In genomic region chr1:35737111-35737510, GRCh38 we compare ENCODE assay signal across 19 cellular contexts. TPM values are rescaled to one million over a fixed set of nuclear protein-coding genes. Genes with fewer than 3 reads are reported as not detected.
DNase-seq lines count a peak whose midpoint lies in the region; ATAC-seq, FAIRE-seq and TF ChIP-seq lines count a peak whose summit lies in the region.
"Had no signal": no experiment of that assay in that cellular context is flagged by ENCODE, and none has a peak within 500 bp of the region (broad histone marks: within the 10 kb centered on the region; RNA-seq: fewer than 3 reads in every experiment).

No MANE protein-coding gene starts in this region.

- no peak overlapping the region for H3K27ac Mint-ChIP-seq in natural killer cell treated with Interleukin-12 subunit alpha and Interleukin-12 subunit beta and Interleukin-15 and Interleukin-18, amount 100 ng/mL, for 72 hours
- H3K27ac Mint-ChIP-seq: CD8-positive, alpha-beta T cell; GM23338; H9; HFFc6 had no signal

- H3K36me3 ChIP-seq in WERI-Rb-1, result peaks cover 94% of the 10 kb centered on the region

- FAIRE-seq in GM12892 (lab: Jason Lieb, UNC), result peak; percentile 14
- FAIRE-seq: G401.6, GM19239 had no signal

- TF ChIP-seq POLR2A in GM12892 (IDR thresholded peaks at IDR 0.05; ENCODE audit: low read depth, low read length), result no peak

- DNase-seq in GM12892 (ENCODE audit: insufficient read length), result no peak
- no peak for DNase-seq in WERI-Rb-1
- DNase-seq in left colon, result no peak
- DNase-seq in natural killer cell treated with Interleukin-12 subunit alpha and Interleukin-12 subunit beta and Interleukin-15 and Interleukin-18, amount 100 ng/mL, for 72 hours (ENCODE audit: low spot score), result no peak
- DNase-seq in dorsolateral prefrontal cortex, result no peak
- DNase-seq: Caco-2; CD4-positive, CD25-positive, alpha-beta regulatory T cell; CD8-positive, alpha-beta T cell; DMS153; DND-41; H9; HFFc6 had no signal

- peaks cover 17% of the 10 kb centered on the region for H3K36me3 Mint-ChIP-seq in natural killer cell treated with Interleukin-12 subunit alpha and Interleukin-12 subunit beta and Interleukin-15 and Interleukin-18, amount 100 ng/mL, for 72 hours
- H3K36me3 Mint-ChIP-seq: CD4-positive, CD25-positive, alpha-beta regulatory T cell; CD8-positive, alpha-beta T cell had no signal

- peak; percentile 90 for ATAC-seq in left colon
- ATAC-seq in GM19397 (IDR thresholded peaks at IDR 0.05; ENCODE audit: unreplicated experiment), result no peak
- no peak for ATAC-seq in natural killer cell treated with Interleukin-12 subunit alpha and Interleukin-12 subunit beta and Interleukin-15 and Interleukin-18, amount 100 ng/mL, for 72 hours
- ATAC-seq: CD8-positive, alpha-beta T cell; GM23338; HCT116 had no signal

- no peak overlapping the region for H3K4me3 Mint-ChIP-seq in natural killer cell treated with Interleukin-12 subunit alpha and Interleukin-12 subunit beta and Interleukin-15 and Interleukin-18, amount 100 ng/mL, for 72 hours
- H3K4me3 Mint-ChIP-seq: CD4-positive, CD25-positive, alpha-beta regulatory T cell; CD8-positive, alpha-beta T cell; GM23338; HFFc6 had no signal

- no peaks in the 10 kb centered on the region for H3K9me3 Mint-ChIP-seq in natural killer cell treated with Interleukin-12 subunit alpha and Interleukin-12 subunit beta and Interleukin-15 and Interleukin-18, amount 100 ng/mL, for 72 hours
- H3K9me3 Mint-ChIP-seq: CD4-positive, CD25-positive, alpha-beta regulatory T cell; CD8-positive, alpha-beta T cell; GM23338; H9; HFFc6 had no signal

- H3K27ac ChIP-seq in WERI-Rb-1, result peak overlapping the region; percentile 70
- no peak overlapping the region for H3K27ac ChIP-seq in dorsolateral prefrontal cortex
- H3K27ac ChIP-seq: BLaER1, C4-2B had no signal

- intact Hi-C loops in left colon (cut with DNase I, micrococcal nuclease), result no loop called here
- intact Hi-C loops in dorsolateral prefrontal cortex (cut with DNase I), result no loop called here

- no peak overlapping the region for H3K4me3 ChIP-seq in WERI-Rb-1 (ENCODE audit: low read depth, low read length)
- no peak overlapping the region for H3K4me3 ChIP-seq in dorsolateral prefrontal cortex
- H3K4me3 ChIP-seq: BLaER1, GM23338 had no signal

- H3K4me1 Mint-ChIP-seq in natural killer cell treated with Interleukin-12 subunit alpha and Interleukin-12 subunit beta and Interleukin-15 and Interleukin-18, amount 100 ng/mL, for 72 hours (ENCODE audit: low read depth in 2 of 2), result no peaks in the 10 kb centered on the region
- H3K4me1 Mint-ChIP-seq: CD4-positive, CD25-positive, alpha-beta regulatory T cell; GM23338; H9 had no signal

- no peaks in the 10 kb centered on the region for H3K27me3 Mint-ChIP-seq in natural killer cell treated with Interleukin-12 subunit alpha and Interleukin-12 subunit beta and Interleukin-15 and Interleukin-18, amount 100 ng/mL, for 72 hours
- H3K27me3 Mint-ChIP-seq: CD4-positive, CD25-positive, alpha-beta regulatory T cell had no signal

- TF ChIP-seq CTCF in WERI-Rb-1 (IDR thresholded peaks at IDR 0.05; ENCODE audit: low read depth, low read length) (no peak), dorsolateral prefrontal cortex (IDR thresholded peaks at IDR 0.05 in 54 of 56, conservative IDR thresholded peaks at IDR 0.05 in 2 of 56; ENCODE audit: low read depth in 1 of 56, partially characterized antibody in 56 of 56) (no peak)

- no peaks in the 10 kb centered on the region for H3K27me3 ChIP-seq in WERI-Rb-1 (ENCODE audit: insufficient read depth, low read depth, severe bottlenecking)
- no peaks in the 10 kb centered on the region for H3K27me3 ChIP-seq in dorsolateral prefrontal cortex
- H3K27me3 ChIP-seq: BLaER1 had no signal

- H3K9me3 ChIP-seq in WERI-Rb-1 (ENCODE audit: severe bottlenecking), result no peaks in the 10 kb centered on the region
- H3K9me3 ChIP-seq: BLaER1, Caco-2 had no signal

RNA-seq across cellular contexts. Expression of gene C1orf216, which starts 18.4 kb away (rescaled TPM):
- polyA plus RNA-seq in GM12892 (2012; ENCODE audit: missing spikeins), result 6.9 TPM
- total RNA-seq in left colon, result 1 to 10 TPM; 1.9 to 3.1 TPM
- 10 to 100 TPM; 15.9 to 41.1 TPM for total RNA-seq in natural killer cell treated with Interleukin-12 subunit alpha and Interleukin-12 subunit beta and Interleukin-15 and Interleukin-18, amount 100 ng/mL, for 72 hours
- 100 to 1,000 TPM in 21 of 120 experiments, 10 to 100 TPM in 99; 32.9 to 119 (median 83.6) TPM for total RNA-seq in dorsolateral prefrontal cortex

RNA-seq across cellular contexts. Expression of gene CLSPN, which starts 32.7 kb away (rescaled TPM):
- 18.7 TPM for polyA plus RNA-seq in GM12892 (2012; ENCODE audit: missing spikeins)
- 1 to 10 TPM; 1.9 to 4.3 TPM for total RNA-seq in left colon
- total RNA-seq in natural killer cell treated with Interleukin-12 subunit alpha and Interleukin-12 subunit beta and Interleukin-15 and Interleukin-18, amount 100 ng/mL, for 72 hours, result 10 to 100 TPM; 46.3 to 87.3 TPM
- total RNA-seq in dorsolateral prefrontal cortex, result 1 to 10 TPM in 108 of 120 experiments, under 1 TPM in 12; 0.48 to 6.7 (median 2.4) TPM

Comparison
In these comparisons a context has a peak if more than half of its experiments do, and no peak if none do; other contexts are left out.
1. RNA of gene C1orf216, which starts 18.4 kb away (total RNA-seq): 32.9 to 119 TPM in dorsolateral prefrontal cortex and 15.9 to 41.1 TPM in natural killer cell treated with Interleukin-12 subunit alpha and Interleukin-12 subunit beta and Interleukin-15 and Interleukin-18, amount 100 ng/mL, for 72 hours; 1.9 to 3.1 TPM in left colon; every median in the first group is over 4 times any median in the second.
2. RNA of gene CLSPN, which starts 32.7 kb away (total RNA-seq): 46.3 to 87.3 TPM in natural killer cell treated with Interleukin-12 subunit alpha and Interleukin-12 subunit beta and Interleukin-15 and Interleukin-18, amount 100 ng/mL, for 72 hours; 1.9 to 4.3 TPM in left colon and 0.48 to 6.7 TPM in dorsolateral prefrontal cortex; every median in the first group is over 4 times any median in the second.